In genomic region chr19:39090881-39091280, GRCh38 we compare ENCODE assay signal across 29 cellular contexts. TPM values are rescaled to one million over a fixed set of nuclear protein-coding genes. Genes with fewer than 3 reads are reported as not detected.
"Had no signal": no experiment of that assay in that cellular context is flagged by ENCODE, and none has a peak within 500 bp of the region (broad histone marks: within the 10 kb centered on the region; RNA-seq: fewer than 3 reads in every experiment).

No MANE protein-coding gene starts in this region.

- H3K27ac ChIP-seq: colonic mucosa, esophagus muscularis mucosa, gastrocnemius medialis, heart right ventricle, left lung, lower lobe of right lung had no signal

- H3K36me3 ChIP-seq: colonic mucosa, esophagus muscularis mucosa, gastrocnemius medialis, heart right ventricle, left lung, lower lobe of right lung had no signal

- FAIRE-seq: endothelial cell of umbilical vein, islet of Langerhans, keratinocyte had no signal

- H3K9me3 Mint-ChIP-seq: mesothelial cell of epicardium, naive B cell had no signal

- DNase-seq: colonic mucosa; cortex of kidney; effector CD8-positive, alpha-beta T cell; foreskin fibroblast; foreskin melanocyte; gastrocnemius medialis; glutamatergic neuron; head of caudate nucleus; heart right ventricle; hippocampal formation; left cardiac atrium; left lung; left ventricle myocardium superior; lower lobe of right lung; mesenchymal stem cell; mucosa of descending colon; naive B cell had no signal

- H3K4me3 Mint-ChIP-seq: dendritic cell treated with granulocyte-macrophage colony-stimulating factor and Interleukin-4, amounts not matched to agents 40 ng/mL and 50 ng/mL, for 4 days; mesothelial cell of epicardium; naive B cell had no signal

- H3K4me1 ChIP-seq: colonic mucosa, esophagus muscularis mucosa, gastrocnemius medialis, left lung, lower lobe of right lung had no signal

- H3K9me3 ChIP-seq: colonic mucosa, esophagus muscularis mucosa, gastrocnemius medialis, heart right ventricle, left lung, lower lobe of right lung, mucosa of descending colon had no signal

- H3K4me1 Mint-ChIP-seq: mesothelial cell of epicardium, naive B cell had no signal

- ATAC-seq: gastrocnemius medialis, heart right ventricle, left cardiac atrium, left lung, left ventricle myocardium superior, lower lobe of right lung, mucosa of descending colon had no signal

- H3K27ac Mint-ChIP-seq: dendritic cell treated with granulocyte-macrophage colony-stimulating factor and Interleukin-4, amounts not matched to agents 40 ng/mL and 50 ng/mL, for 4 days; mesothelial cell of epicardium; naive B cell had no signal

- H3K4me3 ChIP-seq: colonic mucosa, esophagus muscularis mucosa, gastrocnemius medialis, heart right ventricle, left lung, lower lobe of right lung, mucosa of descending colon had no signal

- H3K36me3 Mint-ChIP-seq: mesothelial cell of epicardium had no signal

RNA-seq across cellular contexts. Expression of gene ACP7, which starts 6.7 kb away (rescaled TPM):
- total RNA-seq: colonic mucosa, dermis microvascular lymphatic vessel endothelial cell, esophagus muscularis mucosa, fibroblast of lung, gastrocnemius medialis, glomerular endothelial cell, heart right ventricle, left cardiac atrium, left lung, left ventricle myocardium superior, lower lobe of right lung, lung microvascular endothelial cell, mesenteric fat pad, mesothelial cell of epicardium, mucosa of descending colon, myocyte had no signal
- polyA plus RNA-seq: fibroblast of lung, heart right ventricle had no signal
